7 cellular contexts compared by ENCODE assay signal in genomic region chr22:19122752-19123492, GRCh38. TPM values are rescaled to one million over a fixed set of nuclear protein-coding genes. Genes with fewer than 3 reads are reported as not detected.
DNase-seq lines count a peak whose midpoint lies in the region; ATAC-seq and TF ChIP-seq lines count a peak whose summit lies in the region.

No MANE protein-coding gene starts in this region.

- no peaks in the 10 kb centered on the region for H3K27me3 Mint-ChIP-seq in chondrocyte (ENCODE audit: low read depth)

- peaks cover 29% of the 10 kb centered on the region for H3K4me1 Mint-ChIP-seq in chondrocyte (ENCODE audit: low read depth)

- H3K4me1 ChIP-seq in MM.1S (ENCODE audit: low read length): peaks cover 30% of the 10 kb centered on the region
- peaks cover 40% of the 10 kb centered on the region for H3K4me1 ChIP-seq in lower lobe of right lung
- peaks cover 34% of the 10 kb centered on the region for H3K4me1 ChIP-seq in upper lobe of right lung

- H3K27ac ChIP-seq in MM.1S (ENCODE audit: low read length) (no peak overlapping the region), lower lobe of right lung (peak overlapping the region; percentile 95), upper lobe of right lung (peak overlapping the region; percentile 66)

- peak overlapping the region; percentile 80 for H3K27ac Mint-ChIP-seq in chondrocyte (ENCODE audit: unreplicated experiment)

- intact Hi-C loops in lower lobe of right lung (cut with DNase I): no loop called here
- intact Hi-C loops in upper lobe of right lung (cut with DNase I): no loop called here

- H3K79me2 ChIP-seq in MM.1S (ENCODE audit: low read length): peaks cover 42% of the 10 kb centered on the region

- H3K9me3 Mint-ChIP-seq in chondrocyte (ENCODE audit: low read depth): no peaks in the 10 kb centered on the region

- no peaks in the 10 kb centered on the region for H3K9me3 ChIP-seq in MM.1S (replicated peaks; ENCODE audit: insufficient read depth, low read length)
- no peaks in the 10 kb centered on the region for H3K9me3 ChIP-seq in lower lobe of right lung
- H3K9me3 ChIP-seq in upper lobe of right lung: no peaks in the 10 kb centered on the region

- H3K4me3 Mint-ChIP-seq in chondrocyte (ENCODE audit: unreplicated experiment): peak overlapping the region; percentile 80

- peaks cover 13% of the 10 kb centered on the region for H4K20me1 ChIP-seq in MM.1S (ENCODE audit: insufficient read depth, low read length)

- ATAC-seq in lower lobe of right lung (peak; percentile 30 to 43), upper lobe of right lung (peak; percentile 13), GM21576 (IDR thresholded peaks at IDR 0.05; ENCODE audit: unreplicated experiment) (no peak), GM18907 (IDR thresholded peaks at IDR 0.05; ENCODE audit: unreplicated experiment) (no peak)

- peaks cover 10% of the 10 kb centered on the region; the same call in 1 of the 2 replicates for H3F3A ChIP-seq in MM.1S (ENCODE audit: insufficient read depth, low read length)

- H2AFZ ChIP-seq in MM.1S (ENCODE audit: low read length): peak overlapping the region; percentile 98

- peak overlapping the region; percentile 28; the same call in 1 of the 2 replicates for H3K9ac ChIP-seq in MM.1S (ENCODE audit: low read length)

- H3K4me3 ChIP-seq in GM12865 (ENCODE audit: low read depth, low read length): peak overlapping the region; percentile 36
- peak overlapping the region; percentile 63 for H3K4me3 ChIP-seq in MM.1S (ENCODE audit: low read length)
- H3K4me3 ChIP-seq in lower lobe of right lung: peak overlapping the region; percentile 68
- H3K4me3 ChIP-seq in upper lobe of right lung: peak overlapping the region; percentile 90

- H3K27me3 ChIP-seq in MM.1S (replicated peaks; ENCODE audit: insufficient read depth, low read length): peaks cover 9% of the 10 kb centered on the region; the same call in 1 of the 2 replicates
- H3K27me3 ChIP-seq in lower lobe of right lung (ENCODE audit: low read depth): no peaks in the 10 kb centered on the region
- no peaks in the 10 kb centered on the region for H3K27me3 ChIP-seq in upper lobe of right lung

- H3K9me2 ChIP-seq in MM.1S (replicated peaks; ENCODE audit: insufficient read depth, low read length): no peaks in the 10 kb centered on the region

- H3K4me2 ChIP-seq in MM.1S (ENCODE audit: low read depth, low read length): peak overlapping the region; percentile 80

- DNase-seq in GM12865 (ENCODE audit: low read depth): no peak
- no peak for DNase-seq in MM.1S
- no peak for DNase-seq in chondrocyte (ENCODE audit: low spot score)
- DNase-seq in lower lobe of right lung: no peak
- DNase-seq in upper lobe of right lung: no peak

- TF ChIP-seq CTCF in GM12865 (IDR thresholded peaks at IDR 0.05; ENCODE audit: insufficient read depth, low read depth, low read length, missing control alignments) (no peak), MM.1S (IDR thresholded peaks at IDR 0.05; ENCODE audit: low read length) (no peak), chondrocyte (IDR thresholded peaks at IDR 0.05) (no peak), lower lobe of right lung (IDR thresholded peaks at IDR 0.05) (no peak), upper lobe of right lung (IDR thresholded peaks at IDR 0.05) (no peak)

- H3K36me3 Mint-ChIP-seq in chondrocyte (ENCODE audit: low read depth): no peaks in the 10 kb centered on the region

- H3K36me3 ChIP-seq in MM.1S (replicated peaks; ENCODE audit: insufficient read depth, low read length) (no peaks in the 10 kb centered on the region), lower lobe of right lung (peaks cover 9% of the 10 kb centered on the region), upper lobe of right lung (no peaks in the 10 kb centered on the region)

RNA-seq across cellular contexts. Expression of gene DGCR2, which starts 0.7 kb away (rescaled TPM):
- total RNA-seq in chondrocyte (44.4 to 55.6 TPM (median 45.8 TPM) in 3 replicates), lower lobe of right lung (62.9 TPM), upper lobe of right lung (70.6 TPM)

RNA-seq across cellular contexts. Expression of gene TSSK2, which starts 8.2 kb away (rescaled TPM):
- total RNA-seq in chondrocyte: not detected in 3 replicates
- not detected for total RNA-seq in lower lobe of right lung
- not detected for total RNA-seq in upper lobe of right lung

RNA-seq across cellular contexts. Expression of gene ESS2, which starts 21.5 kb away (rescaled TPM):
- 17.8 to 18.3 TPM (median 18.3 TPM) in 3 replicates for total RNA-seq in chondrocyte
- total RNA-seq in lower lobe of right lung: 14.0 TPM
- 14.0 TPM for total RNA-seq in upper lobe of right lung

RNA-seq across cellular contexts. Expression of gene GSC2, which starts 27.2 kb away (rescaled TPM):
- not detected in 3 replicates for total RNA-seq in chondrocyte
- total RNA-seq in lower lobe of right lung: not detected
- total RNA-seq in upper lobe of right lung: not detected

RNA-seq across cellular contexts. Expression of gene SLC25A1, which starts 55.6 kb away (rescaled TPM):
- total RNA-seq in chondrocyte (101 to 111 TPM (median 107 TPM) in 3 replicates), lower lobe of right lung (50.3 TPM), upper lobe of right lung (63.0 TPM)

Comparison
In these comparisons a context has a peak if more than half of its experiments do, and no peak if none do; other contexts are left out.
1. H3K4me3 ChIP-seq: peak in every context shown above with its lines; median percentile 90 in upper lobe of right lung; 68 in lower lobe of right lung; 63 in MM.1S; 36 in GM12865.
2. ATAC-seq: peak in lower lobe of right lung (2 of 2) and upper lobe of right lung (single experiment); none in GM21576 (single experiment) and GM18907 (single experiment).